In genomic region chr6:44257007-44257752, GRCh38 we compare ENCODE assay signal across 1 cellular context.
TF ChIP-seq lines count a peak whose summit lies in the region.

SLC35B2 (minus strand) TSS chr6:44257528; CDS start chr6:44257410, 118 bp downstream.

TF ChIP-seq in K562, 482 proteins besides CTCF, POLR2A, EP300 and RAD21 (continued from another document and continues in another):
- TF ChIP-seq, protein P1, sequence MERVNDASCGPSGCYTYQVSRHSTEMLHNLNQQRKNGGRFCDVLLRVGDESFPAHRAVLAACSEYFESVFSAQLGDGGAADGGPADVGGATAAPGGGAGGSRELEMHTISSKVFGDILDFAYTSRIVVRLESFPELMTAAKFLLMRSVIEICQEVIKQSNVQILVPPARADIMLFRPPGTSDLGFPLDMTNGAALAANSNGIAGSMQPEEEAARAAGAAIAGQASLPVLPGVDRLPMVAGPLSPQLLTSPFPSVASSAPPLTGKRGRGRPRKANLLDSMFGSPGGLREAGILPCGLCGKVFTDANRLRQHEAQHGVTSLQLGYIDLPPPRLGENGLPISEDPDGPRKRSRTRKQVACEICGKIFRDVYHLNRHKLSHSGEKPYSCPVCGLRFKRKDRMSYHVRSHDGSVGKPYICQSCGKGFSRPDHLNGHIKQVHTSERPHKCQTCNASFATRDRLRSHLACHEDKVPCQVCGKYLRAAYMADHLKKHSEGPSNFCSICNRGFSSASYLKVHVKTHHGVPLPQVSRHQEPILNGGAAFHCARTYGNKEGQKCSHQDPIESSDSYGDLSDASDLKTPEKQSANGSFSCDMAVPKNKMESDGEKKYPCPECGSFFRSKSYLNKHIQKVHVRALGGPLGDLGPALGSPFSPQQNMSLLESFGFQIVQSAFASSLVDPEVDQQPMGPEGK (CRISPR knock-in tag; IDR thresholded peaks at IDR 0.05; ENCODE audit: borderline replicate concordance): no peak
- TF ChIP-seq MEF2D (tag; conservative IDR thresholded peaks at IDR 0.05; ENCODE audit: low read depth) (no peak), ZKSCAN3 (CRISPR knock-in tag; IDR thresholded peaks at IDR 0.05) (no peak), PTRF (tag; IDR thresholded peaks at IDR 0.05) (no peak), ARID3A (IDR thresholded peaks at IDR 0.05; ENCODE audit: borderline replicate concordance, low read depth, low read length) (no peak; the same call in 1 of the 2 replicates), ZZZ3 (IDR thresholded peaks at IDR 0.05) (no peak), ZNF398 (CRISPR knock-in tag; IDR thresholded peaks at IDR 0.05) (no peak), ELF4 (CRISPR knock-in tag; IDR thresholded peaks at IDR 0.05) (no peak; the same call in 1 of the 2 replicates), TAF1 (IDR thresholded peaks at IDR 0.05; ENCODE audit: control insufficient read depth, extremely low read depth, insufficient read depth, low read length, severe bottlenecking) (peak; percentile 66), MED1 (CRISPR knock-in tag; IDR thresholded peaks at IDR 0.05; ENCODE audit: borderline replicate concordance) (no peak), NCOA4 (IDR thresholded peaks at IDR 0.05; ENCODE audit: partially characterized antibody) (no peak), PREB (CRISPR knock-in tag; IDR thresholded peaks at IDR 0.05) (no peak), TAL1 (IDR thresholded peaks at IDR 0.05) (no peak), ILK (tag; IDR thresholded peaks at IDR 0.05; ENCODE audit: borderline replicate concordance, low read depth) (no peak), DDX20 (tag; IDR thresholded peaks at IDR 0.05; ENCODE audit: low read depth) (no peak), ZNF76 (CRISPR knock-in tag; IDR thresholded peaks at IDR 0.05; ENCODE audit: borderline replicate concordance) (no peak), HDAC2 (IDR thresholded peaks at IDR 0.05) (peak; percentile 66; the same call in 1 of the 2 replicates), ZNF384 (IDR thresholded peaks at IDR 0.05; ENCODE audit: low read depth, low read length) (0 out of 2 replicates have a peak, but pooled peaks have one; percentile 14), ZNF134 (CRISPR knock-in tag; conservative IDR thresholded peaks at IDR 0.05) (no peak), ZNF408 (CRISPR knock-in tag; IDR thresholded peaks at IDR 0.05; ENCODE audit: low read depth) (no peak), THRB (CRISPR knock-in tag; conservative IDR thresholded peaks at IDR 0.05) (no peak), ZNF263 (CRISPR knock-in tag; IDR thresholded peaks at IDR 0.05; ENCODE audit: borderline replicate concordance) (peak; percentile 48; the same call in 1 of the 2 replicates), KDM2B (CRISPR knock-in tag; IDR thresholded peaks at IDR 0.05) (0 out of 2 replicates have a peak, but pooled peaks have one; percentile 20), PHF21A (IDR thresholded peaks at IDR 0.05; ENCODE audit: borderline replicate concordance, low read depth) (peak; percentile 88; the same call in 1 of the 2 replicates), HDAC1 (IDR thresholded peaks at IDR 0.05) (peak in 1 of 2 experiments; percentile 98; a peak in 2 of 4 replicates), BHLHE40 (IDR thresholded peaks at IDR 0.05; ENCODE audit: low read length) (peak; percentile 98), NR4A1 (CRISPR knock-in tag; IDR thresholded peaks at IDR 0.05) (no peak), NR4A1 (tag; IDR thresholded peaks at IDR 0.05) (no peak), FOXK2 (conservative IDR thresholded peaks at IDR 0.05 in 1 of 2, IDR thresholded peaks at IDR 0.05 in 1 of 2; ENCODE audit: low read depth in 2 of 2) (no peak; a peak in 1 of 4 replicates), ARNT (IDR thresholded peaks at IDR 0.05) (no peak), ATF1 (CRISPR knock-in tag; IDR thresholded peaks at IDR 0.05) (peak; percentile 2; the same call in 1 of the 2 replicates), ATF1 (tag; IDR thresholded peaks at IDR 0.05) (peak; percentile 62), ZNF785 (CRISPR knock-in tag; IDR thresholded peaks at IDR 0.05) (no peak), TAF7 (tag; IDR thresholded peaks at IDR 0.05) (0 out of 2 replicates have a peak, but pooled peaks have one; percentile 4), ZNF639 (CRISPR knock-in tag; conservative IDR thresholded peaks at IDR 0.05 in 1 of 2, IDR thresholded peaks at IDR 0.05 in 1 of 2) (peak in 1 of 2 experiments; percentile 89; a peak in 2 of 4 replicates), MLX (CRISPR knock-in tag; conservative IDR thresholded peaks at IDR 0.05) (0 out of 4 replicates have a peak, but pooled peaks of 1 of the 2 experiments have one; percentile 70), NFIC (IDR thresholded peaks at IDR 0.05) (peak; percentile 79; the same call in 1 of the 2 replicates), SAFB2 (IDR thresholded peaks at IDR 0.05; ENCODE audit: borderline replicate concordance, low read depth, low read length, severe bottlenecking) (no peak), IFI16 (CRISPR knock-in tag; IDR thresholded peaks at IDR 0.05) (no peak), ARID1B (IDR thresholded peaks at IDR 0.05) (peak; percentile 44), MTF1 (CRISPR knock-in tag; IDR thresholded peaks at IDR 0.05; ENCODE audit: borderline replicate concordance) (no peak), PHTF2 (CRISPR knock-in tag; IDR thresholded peaks at IDR 0.05) (no peak)
- TF ChIP-seq, protein P2, sequence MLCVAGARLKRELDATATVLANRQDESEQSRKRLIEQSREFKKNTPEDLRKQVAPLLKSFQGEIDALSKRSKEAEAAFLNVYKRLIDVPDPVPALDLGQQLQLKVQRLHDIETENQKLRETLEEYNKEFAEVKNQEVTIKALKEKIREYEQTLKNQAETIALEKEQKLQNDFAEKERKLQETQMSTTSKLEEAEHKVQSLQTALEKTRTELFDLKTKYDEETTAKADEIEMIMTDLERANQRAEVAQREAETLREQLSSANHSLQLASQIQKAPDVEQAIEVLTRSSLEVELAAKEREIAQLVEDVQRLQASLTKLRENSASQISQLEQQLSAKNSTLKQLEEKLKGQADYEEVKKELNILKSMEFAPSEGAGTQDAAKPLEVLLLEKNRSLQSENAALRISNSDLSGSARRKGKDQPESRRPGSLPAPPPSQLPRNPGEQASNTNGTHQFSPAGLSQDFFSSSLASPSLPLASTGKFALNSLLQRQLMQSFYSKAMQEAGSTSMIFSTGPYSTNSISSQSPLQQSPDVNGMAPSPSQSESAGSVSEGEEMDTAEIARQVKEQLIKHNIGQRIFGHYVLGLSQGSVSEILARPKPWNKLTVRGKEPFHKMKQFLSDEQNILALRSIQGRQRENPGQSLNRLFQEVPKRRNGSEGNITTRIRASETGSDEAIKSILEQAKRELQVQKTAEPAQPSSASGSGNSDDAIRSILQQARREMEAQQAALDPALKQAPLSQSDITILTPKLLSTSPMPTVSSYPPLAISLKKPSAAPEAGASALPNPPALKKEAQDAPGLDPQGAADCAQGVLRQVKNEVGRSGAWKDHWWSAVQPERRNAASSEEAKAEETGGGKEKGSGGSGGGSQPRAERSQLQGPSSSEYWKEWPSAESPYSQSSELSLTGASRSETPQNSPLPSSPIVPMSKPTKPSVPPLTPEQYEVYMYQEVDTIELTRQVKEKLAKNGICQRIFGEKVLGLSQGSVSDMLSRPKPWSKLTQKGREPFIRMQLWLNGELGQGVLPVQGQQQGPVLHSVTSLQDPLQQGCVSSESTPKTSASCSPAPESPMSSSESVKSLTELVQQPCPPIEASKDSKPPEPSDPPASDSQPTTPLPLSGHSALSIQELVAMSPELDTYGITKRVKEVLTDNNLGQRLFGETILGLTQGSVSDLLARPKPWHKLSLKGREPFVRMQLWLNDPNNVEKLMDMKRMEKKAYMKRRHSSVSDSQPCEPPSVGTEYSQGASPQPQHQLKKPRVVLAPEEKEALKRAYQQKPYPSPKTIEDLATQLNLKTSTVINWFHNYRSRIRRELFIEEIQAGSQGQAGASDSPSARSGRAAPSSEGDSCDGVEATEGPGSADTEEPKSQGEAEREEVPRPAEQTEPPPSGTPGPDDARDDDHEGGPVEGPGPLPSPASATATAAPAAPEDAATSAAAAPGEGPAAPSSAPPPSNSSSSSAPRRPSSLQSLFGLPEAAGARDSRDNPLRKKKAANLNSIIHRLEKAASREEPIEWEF (CRISPR knock-in tag; IDR thresholded peaks at IDR 0.05): no peak
